ENCODE assay signal across 1 cellular context in the genomic region with DNA sequence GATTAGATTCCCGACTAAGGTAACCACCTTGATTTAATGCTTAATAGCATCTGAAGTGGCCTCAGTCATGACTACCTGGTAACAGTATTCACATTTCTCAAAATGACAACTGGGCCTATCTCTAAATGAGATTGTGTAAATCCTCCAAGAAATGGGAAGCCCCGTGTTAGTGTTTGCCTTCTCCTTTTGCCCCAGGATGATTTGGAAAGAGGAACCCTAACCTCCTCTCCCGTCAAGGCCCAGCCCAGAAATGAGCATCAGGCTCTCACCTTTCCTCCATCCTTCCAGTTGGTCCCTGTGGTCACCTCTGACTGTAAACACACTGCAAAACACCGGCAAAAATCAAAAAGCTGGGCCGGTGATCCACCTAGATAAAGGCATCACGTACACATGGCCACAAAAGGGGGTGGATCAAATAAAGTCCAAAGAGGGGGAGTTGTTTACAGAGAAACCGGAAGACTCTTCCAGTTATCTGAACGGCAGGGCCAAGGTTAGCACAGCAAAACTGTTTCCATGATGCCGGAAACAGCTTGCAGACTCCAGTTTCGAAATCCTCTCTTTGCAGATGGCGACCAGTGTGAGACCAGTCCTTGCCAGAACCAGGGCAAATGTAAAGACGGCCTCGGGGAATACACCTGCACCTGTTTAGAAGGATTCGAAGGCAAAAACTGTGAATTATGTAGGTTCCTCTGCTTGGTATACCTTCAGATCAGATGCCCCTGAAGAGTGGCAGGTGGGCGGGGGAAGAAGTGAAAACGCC.
TF ChIP-seq lines count a peak whose summit lies in the region.

No MANE protein-coding gene starts in this region.

TF ChIP-seq in HepG2, 621 proteins besides CTCF, POLR2A, EP300 and RAD21 (continued from another document):
- TF ChIP-seq, protein P1, sequence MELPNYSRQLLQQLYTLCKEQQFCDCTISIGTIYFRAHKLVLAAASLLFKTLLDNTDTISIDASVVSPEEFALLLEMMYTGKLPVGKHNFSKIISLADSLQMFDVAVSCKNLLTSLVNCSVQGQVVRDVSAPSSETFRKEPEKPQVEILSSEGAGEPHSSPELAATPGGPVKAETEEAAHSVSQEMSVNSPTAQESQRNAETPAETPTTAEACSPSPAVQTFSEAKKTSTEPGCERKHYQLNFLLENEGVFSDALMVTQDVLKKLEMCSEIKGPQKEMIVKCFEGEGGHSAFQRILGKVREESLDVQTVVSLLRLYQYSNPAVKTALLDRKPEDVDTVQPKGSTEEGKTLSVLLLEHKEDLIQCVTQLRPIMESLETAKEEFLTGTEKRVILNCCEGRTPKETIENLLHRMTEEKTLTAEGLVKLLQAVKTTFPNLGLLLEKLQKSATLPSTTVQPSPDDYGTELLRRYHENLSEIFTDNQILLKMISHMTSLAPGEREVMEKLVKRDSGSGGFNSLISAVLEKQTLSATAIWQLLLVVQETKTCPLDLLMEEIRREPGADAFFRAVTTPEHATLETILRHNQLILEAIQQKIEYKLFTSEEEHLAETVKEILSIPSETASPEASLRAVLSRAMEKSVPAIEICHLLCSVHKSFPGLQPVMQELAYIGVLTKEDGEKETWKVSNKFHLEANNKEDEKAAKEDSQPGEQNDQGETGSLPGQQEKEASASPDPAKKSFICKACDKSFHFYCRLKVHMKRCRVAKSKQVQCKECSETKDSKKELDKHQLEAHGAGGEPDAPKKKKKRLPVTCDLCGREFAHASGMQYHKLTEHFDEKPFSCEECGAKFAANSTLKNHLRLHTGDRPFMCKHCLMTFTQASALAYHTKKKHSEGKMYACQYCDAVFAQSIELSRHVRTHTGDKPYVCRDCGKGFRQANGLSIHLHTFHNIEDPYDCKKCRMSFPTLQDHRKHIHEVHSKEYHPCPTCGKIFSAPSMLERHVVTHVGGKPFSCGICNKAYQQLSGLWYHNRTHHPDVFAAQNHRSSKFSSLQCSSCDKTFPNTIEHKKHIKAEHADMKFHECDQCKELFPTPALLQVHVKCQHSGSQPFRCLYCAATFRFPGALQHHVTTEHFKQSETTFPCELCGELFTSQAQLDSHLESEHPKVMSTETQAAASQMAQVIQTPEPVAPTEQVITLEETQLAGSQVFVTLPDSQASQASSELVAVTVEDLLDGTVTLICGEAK (IDR thresholded peaks at IDR 0.05) = no peak
- TF ChIP-seq, protein P1 (CRISPR knock-in tag; IDR thresholded peaks at IDR 0.05) = peak; percentile 89
- TF ChIP-seq ARHGAP35 (CRISPR knock-in tag; IDR thresholded peaks at IDR 0.05; ENCODE audit: borderline replicate concordance) (no peak), GFI1 (CRISPR knock-in tag; IDR thresholded peaks at IDR 0.05; ENCODE audit: borderline replicate concordance) (peak; percentile 93), TBP (CRISPR knock-in tag; IDR thresholded peaks at IDR 0.05) (no peak), ZFP36L2 (CRISPR knock-in tag; IDR thresholded peaks at IDR 0.05) (no peak), HDAC2 (CRISPR knock-in tag; IDR thresholded peaks at IDR 0.05) (peak; percentile 93), ZNF619 (CRISPR knock-in tag; IDR thresholded peaks at IDR 0.05) (peak; percentile 79; the same call in 1 of the 2 replicates), ZNF652 (CRISPR knock-in tag; IDR thresholded peaks at IDR 0.05; ENCODE audit: borderline replicate concordance, low read depth) (peak; percentile 45; the same call in 1 of the 2 replicates), ZNF749 (CRISPR knock-in tag; IDR thresholded peaks at IDR 0.05; ENCODE audit: borderline replicate concordance) (no peak), MZF1 (CRISPR knock-in tag; IDR thresholded peaks at IDR 0.05; ENCODE audit: borderline replicate concordance) (no peak), DNMT1 (CRISPR knock-in tag; IDR thresholded peaks at IDR 0.05) (no peak), FOXA1 (IDR thresholded peaks at IDR 0.05) (peak; percentile 60), FOXA1 (CRISPR knock-in tag; IDR thresholded peaks at IDR 0.05) (peak; percentile 93), IKZF1 (IDR thresholded peaks at IDR 0.05) (no peak), ZNF572 (CRISPR knock-in tag; IDR thresholded peaks at IDR 0.05) (0 out of 2 replicates have a peak, but pooled peaks have one; percentile 48)
- TF ChIP-seq, protein P2, sequence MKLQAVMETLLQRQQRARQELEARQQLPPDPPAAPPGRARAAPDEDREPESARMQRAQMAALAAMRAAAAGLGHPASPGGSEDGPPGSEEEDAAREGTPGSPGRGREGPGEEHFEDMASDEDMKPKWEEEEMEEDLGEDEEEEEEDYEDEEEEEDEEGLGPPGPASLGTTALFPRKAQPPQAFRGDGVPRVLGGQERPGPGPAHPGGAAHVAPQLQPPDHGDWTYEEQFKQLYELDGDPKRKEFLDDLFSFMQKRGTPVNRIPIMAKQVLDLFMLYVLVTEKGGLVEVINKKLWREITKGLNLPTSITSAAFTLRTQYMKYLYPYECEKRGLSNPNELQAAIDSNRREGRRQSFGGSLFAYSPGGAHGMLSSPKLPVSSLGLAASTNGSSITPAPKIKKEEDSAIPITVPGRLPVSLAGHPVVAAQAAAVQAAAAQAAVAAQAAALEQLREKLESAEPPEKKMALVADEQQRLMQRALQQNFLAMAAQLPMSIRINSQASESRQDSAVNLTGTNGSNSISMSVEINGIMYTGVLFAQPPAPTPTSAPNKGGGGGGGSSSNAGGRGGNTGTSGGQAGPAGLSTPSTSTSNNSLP (IDR thresholded peaks at IDR 0.05; ENCODE audit: low read depth, low read length) = peak; percentile 96
